9 cellular contexts compared by ENCODE assay signal in the genomic region with DNA sequence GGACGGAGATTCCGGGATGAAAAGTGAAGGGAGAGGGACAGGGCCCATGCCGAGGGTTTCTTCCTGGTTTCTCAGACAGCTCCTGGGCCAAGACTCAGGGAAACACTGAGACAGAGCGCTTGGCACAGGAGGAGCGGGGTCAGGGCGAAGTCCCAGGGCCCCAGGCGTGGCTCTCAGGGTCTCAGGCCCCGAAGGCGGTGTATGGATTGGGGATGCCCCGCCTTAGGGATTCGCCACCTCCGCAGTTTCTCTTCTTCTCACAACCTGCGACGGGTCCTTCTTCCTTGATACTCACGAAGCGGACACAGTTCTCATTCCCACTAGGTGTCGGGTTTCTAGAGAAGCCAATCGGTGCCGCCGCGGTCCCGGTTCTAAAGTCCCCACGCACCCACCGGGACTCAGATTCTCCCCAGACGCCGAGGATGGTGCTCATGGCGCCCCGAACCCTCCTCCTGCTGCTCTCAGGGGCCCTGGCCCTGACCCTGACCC. TPM values are rescaled to one million over a fixed set of nuclear protein-coding genes. Genes with fewer than 3 reads are reported as not detected.
DNase-seq lines count a peak whose midpoint lies in the region; ATAC-seq and TF ChIP-seq lines count a peak whose summit lies in the region.
"Had no signal": no experiment of that assay in that cellular context is flagged by ENCODE, and none has a peak within 500 bp of the region (broad histone marks: within the 10 kb centered on the region; RNA-seq: fewer than 3 reads in every experiment).

No MANE protein-coding gene starts in this region.

- peaks cover 9% of the 10 kb centered on the region for H3K4me1 Mint-ChIP-seq in Calu3 (ENCODE audit: low read depth, unreplicated experiment)

- no peaks in the 10 kb centered on the region for H3K27me3 Mint-ChIP-seq in Calu3 (ENCODE audit: unreplicated experiment)

- no peak overlapping the region for H2BK120ac ChIP-seq in trophoblast cell (ENCODE audit: insufficient read depth, low read length, poor library complexity)

- CTCF ChIA-PET in Calu3 (lab: Charles Lee): no interaction called here

- intact Hi-C loops in Calu3 (cut with micrococcal nuclease; ENCODE audit: unreplicated experiment): no loop called here

- no peak overlapping the region for H3K9ac ChIP-seq in trophoblast cell (ENCODE audit: low read length)

- H4K8ac ChIP-seq in trophoblast cell (ENCODE audit: low read depth, low read length): no peak overlapping the region

- H4K91ac ChIP-seq in trophoblast cell (ENCODE audit: low read depth, low read length): no peak overlapping the region

- peak overlapping the region; percentile 69 for H3K4me2 ChIP-seq in trophoblast cell (ENCODE audit: low read length)

- WGBS in trophoblast cell (ENCODE audit: extremely low coverage, insufficient coverage, insufficient read length): no CpG with 5 or more reads among the region's 28 CpGs

- no peaks in the 10 kb centered on the region for H3K79me2 ChIP-seq in trophoblast cell (ENCODE audit: control insufficient read depth, insufficient read depth, low read length, poor library complexity)

- no peak overlapping the region for H3K23ac ChIP-seq in trophoblast cell (ENCODE audit: low read length)

- no peak overlapping the region for H2BK12ac ChIP-seq in trophoblast cell (ENCODE audit: low read length)

- no peaks in the 10 kb centered on the region for H3K9me3 Mint-ChIP-seq in Calu3 (ENCODE audit: low read depth, unreplicated experiment)

- H3K9me3 ChIP-seq in trophoblast cell (ENCODE audit: insufficient read depth, low read depth, low read length): peaks cover 6% of the 10 kb centered on the region

- H3K27ac ChIP-seq in trophoblast cell (ENCODE audit: low read depth, low read length): no peak overlapping the region

- DNase-seq in Calu3 (peak; percentile 33), M059J (ENCODE audit: low read depth) (peak; percentile 78), globus pallidus (ENCODE audit: low spot score) (peak; percentile 8), trophoblast cell (peak in 1 of 2 donors; percentile 9), SK-N-DZ (ENCODE audit: low spot score) (no peak), epidermal melanocyte (ENCODE audit: insufficient read length, low spot score) (no peak)
- peak; percentile 34 for DNase-seq in activated gamma-delta T cell treated with anti-CD3 and anti-CD28 coated beads, Interleukin-2, amount 50 U/mL, for 16 hours (ENCODE audit: low read depth)

- H3K79me1 ChIP-seq in trophoblast cell (ENCODE audit: low read length): no peaks in the 10 kb centered on the region

- H3K4me1 ChIP-seq in trophoblast cell (ENCODE audit: control insufficient read depth in 1 of 2, insufficient read depth in 2 of 2, low read length in 2 of 2): peaks cover 2 to 5% of the 10 kb centered on the region in 2 experiments

- no peak overlapping the region for H2AK5ac ChIP-seq in trophoblast cell (ENCODE audit: low read length)

- H3K14ac ChIP-seq in trophoblast cell (ENCODE audit: low read length): no peak overlapping the region

- H3K36me3 Mint-ChIP-seq in Calu3 (ENCODE audit: insufficient read depth, unreplicated experiment): peaks cover 15% of the 10 kb centered on the region

- ATAC-seq in GM21619 (IDR thresholded peaks at IDR 0.05; ENCODE audit: unreplicated experiment): peak; percentile 40

- H3K36me3 ChIP-seq in trophoblast cell (ENCODE audit: control insufficient read depth in 1 of 2, insufficient read depth in 2 of 2, low read length in 2 of 2): no peaks in the 10 kb centered on the region

- no TSS peak for BruUV-seq in Calu3 (replicated peaks; lab: Mats Ljungman, UMichigan)

- H3K4me3 ChIP-seq in trophoblast cell (ENCODE audit: low read depth, low read length): no peak overlapping the region

- peak overlapping the region; percentile 52 for H3K27ac Mint-ChIP-seq in Calu3 (ENCODE audit: unreplicated experiment)

- no peak overlapping the region for H3K4ac ChIP-seq in trophoblast cell (ENCODE audit: low read depth, low read length)

- no peak overlapping the region for H2BK5ac ChIP-seq in trophoblast cell (ENCODE audit: low read depth, low read length, poor library complexity)

- H2AFZ ChIP-seq in trophoblast cell (ENCODE audit: insufficient read depth, low read length, poor library complexity): no peak overlapping the region

- H3K27me3 ChIP-seq in trophoblast cell (ENCODE audit: insufficient read depth, low read length): peaks cover 29% of the 10 kb centered on the region

- H4K12ac ChIP-seq in trophoblast cell (ENCODE audit: low read depth, low read length): no peak overlapping the region

- TF ChIP-seq CTCF in Calu3 (IDR thresholded peaks at IDR 0.05; ENCODE audit: unreplicated experiment): no peak

- peak overlapping the region; percentile 79 for H3K4me3 Mint-ChIP-seq in Calu3 (ENCODE audit: low read depth, unreplicated experiment)

- no peak overlapping the region for H3K18ac ChIP-seq in trophoblast cell (ENCODE audit: low read length)

RNA-seq across cellular contexts. Expression of a gene that starts 55.0 kb away (rescaled TPM):
- 451 and 963 TPM in 2 replicates for total RNA-seq in Calu3 (2022)
- 1,733 and 2,135 TPM in 2 replicates for total RNA-seq in M059J (2014; rRNA removed; shearing (Covaris generic))
- 12.3 and 12.5 TPM in 2 replicates for polyA plus RNA-seq in trophoblast cell (2013)
- polyA plus RNA-seq in SK-N-DZ (2014; cell fraction: cytosol; rRNA removed): 35.3 and 39.6 TPM in 2 replicates
- polyA plus RNA-seq in SK-N-DZ (2014; cell fraction: nucleus; rRNA removed): 41.1 and 48.8 TPM in 2 replicates

RNA-seq across cellular contexts. Expression of a gene that starts 59.7 kb away (rescaled TPM):
- 0.45 and 1.5 TPM in 2 replicates for total RNA-seq in Calu3 (2022)
- not detected in 2 replicates for total RNA-seq in M059J (2014; rRNA removed; shearing (Covaris generic))
- polyA plus RNA-seq in trophoblast cell (2013): 3.1 and 3.5 TPM in 2 replicates
- polyA plus RNA-seq in SK-N-DZ (2014; cell fraction: cytosol; rRNA removed): not detected in 2 replicates
- polyA plus RNA-seq in SK-N-DZ (2014; cell fraction: nucleus; rRNA removed): not detected in 2 replicates
- total RNA-seq: subcutaneous adipose tissue had no signal

Comparison
In these comparisons a context has a peak if more than half of its experiments do, and no peak if none do; other contexts are left out.
1. DNase-seq: peak in Calu3 (single experiment), M059J (single experiment), activated gamma-delta T cell treated with anti-CD3 and anti-CD28 coated beads, Interleukin-2, amount 50 U/mL, for 16 hours (single experiment) and globus pallidus (single experiment); none in SK-N-DZ (single experiment) and epidermal melanocyte (single experiment).